In the genomic region with DNA sequence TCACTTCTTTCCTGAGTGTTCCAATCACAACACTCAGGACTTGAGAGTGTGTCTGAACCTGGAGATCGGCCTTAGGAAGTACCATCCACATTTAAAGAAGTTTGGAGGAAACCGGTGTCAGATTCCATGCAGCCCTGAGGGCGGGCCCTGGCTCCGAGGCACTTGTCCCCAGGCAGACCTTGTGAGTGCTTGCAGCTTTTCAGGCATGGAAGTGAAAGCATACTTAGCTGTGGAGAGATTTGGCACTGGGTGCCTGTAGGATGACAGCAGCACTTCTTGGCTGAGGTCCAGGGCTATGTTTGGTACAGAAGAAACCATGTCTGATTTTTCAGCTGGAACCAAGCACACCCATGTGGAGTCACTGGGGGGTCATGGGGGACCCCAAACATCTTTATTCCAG, we compare ENCODE assay signal across 9 cellular contexts.
DNase-seq lines count a peak whose midpoint lies in the region; ATAC-seq and TF ChIP-seq lines count a peak whose summit lies in the region.
"Had no signal": no experiment of that assay in that cellular context is flagged by ENCODE, and none has a peak within 500 bp of the region (broad histone marks: within the 10 kb centered on the region; RNA-seq: fewer than 3 reads in every experiment).

No MANE protein-coding gene starts in this region.

- intact Hi-C loops in dorsolateral prefrontal cortex (cut with DNase I): no loop called here

- TF ChIP-seq CTCF in C4-2B (conservative IDR thresholded peaks at IDR 0.05): no peak
- TF ChIP-seq CTCF in dorsolateral prefrontal cortex (IDR thresholded peaks at IDR 0.05 in 54 of 56, conservative IDR thresholded peaks at IDR 0.05 in 2 of 56; ENCODE audit: low read depth in 1 of 56, partially characterized antibody in 56 of 56): no peak

- H3K4me3 ChIP-seq in dorsolateral prefrontal cortex: no peak overlapping the region
- H3K4me3 ChIP-seq: SK-N-MC had no signal

- no peaks in the 10 kb centered on the region for H3K27me3 ChIP-seq in dorsolateral prefrontal cortex

- ATAC-seq in GM21529 (IDR thresholded peaks at IDR 0.05; ENCODE audit: unreplicated experiment): no peak
- ATAC-seq in HG03039 (IDR thresholded peaks at IDR 0.05; ENCODE audit: unreplicated experiment): no peak
- no peak for ATAC-seq in HG02798 (IDR thresholded peaks at IDR 0.05; ENCODE audit: poor library complexity, unreplicated experiment)

- H3K27ac ChIP-seq in C4-2B: peak overlapping the region; percentile 13
- peak overlapping the region in 8 of 59 donors; percentile 18 to 57 (median 35) for H3K27ac ChIP-seq in dorsolateral prefrontal cortex
- H3K27ac ChIP-seq: SK-N-MC had no signal

- DNase-seq in NCI-H1694 (lab: John Stamatoyannopoulos, UW) (peak; percentile 83), dorsolateral prefrontal cortex (peak; percentile 18 to 74 (median 47)), mucosa of gallbladder (ENCODE audit: low spot score) (peak; percentile 43), midbrain (lab: John Stamatoyannopoulos, UW) (no peak)
